30 cellular contexts compared by ENCODE assay signal in the genomic region with DNA sequence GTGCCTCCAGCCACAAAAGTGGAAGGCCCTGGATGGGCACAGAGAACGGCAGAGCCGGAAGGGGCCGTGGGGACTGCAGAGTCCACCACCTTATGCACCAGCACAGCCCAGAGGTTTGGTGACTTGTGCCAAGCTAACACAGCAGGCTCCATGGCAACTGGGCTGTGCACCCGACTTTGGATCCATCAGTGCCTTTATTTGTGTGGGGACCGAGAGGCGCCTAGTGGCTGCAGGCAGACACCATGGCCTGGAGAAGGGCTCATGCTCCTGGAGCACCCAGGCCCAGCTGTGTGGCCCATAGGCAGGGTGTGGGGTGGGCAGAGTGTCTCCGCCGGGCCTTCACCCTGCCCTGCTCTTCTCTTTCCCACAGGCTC. TPM values are rescaled to one million over a fixed set of nuclear protein-coding genes. Genes with fewer than 3 reads are reported as not detected.
"Had no signal": no experiment of that assay in that cellular context is flagged by ENCODE, and none has a peak within 500 bp of the region (broad histone marks: within the 10 kb centered on the region; RNA-seq: fewer than 3 reads in every experiment).

No MANE protein-coding gene starts in this region.

- H3K9me3 Mint-ChIP-seq: activated naive CD4-positive, alpha-beta T cell treated with anti-CD3 and anti-CD28 coated beads, Interleukin-2, amount 50 U/mL, for 24 hours; activated naive CD8-positive, alpha-beta T cell treated with anti-CD3 and anti-CD28 coated beads, Interleukin-2, amount 50 U/mL, for 24 hours; IgD-negative memory B cell had no signal

- H3K4me3 ChIP-seq: ascending aorta, body of pancreas, MG63, SJCRH30 had no signal

- H3K27me3 ChIP-seq: ascending aorta, body of pancreas, MG63, SJCRH30 had no signal

- ATAC-seq: activated CD4-positive, alpha-beta T cell treated with anti-CD3 and anti-CD28 coated beads for 36 hours; activated CD8-positive, alpha-beta T cell treated with anti-CD3 and anti-CD28 coated beads, Interleukin-2, amount 10 ng/mL, durations not matched to agents 7 days and 5 days; activated naive CD8-positive, alpha-beta T cell treated with anti-CD3 and anti-CD28 coated beads, Interleukin-2, amount 50 U/mL, for 24 hours; body of pancreas; T-helper 17 cell had no signal

- H3K9me3 ChIP-seq: ascending aorta, body of pancreas, MG63, SJCRH30 had no signal

- H3K27ac Mint-ChIP-seq: activated CD4-positive, alpha-beta T cell treated with anti-CD3 and anti-CD28 coated beads for 36 hours; activated CD8-positive, alpha-beta T cell treated with anti-CD3 and anti-CD28 coated beads, Interleukin-2, amount 10 ng/mL, durations not matched to agents 7 days and 5 days; activated naive CD4-positive, alpha-beta T cell treated with anti-CD3 and anti-CD28 coated beads, Interleukin-2, amount 50 U/mL, for 24 hours; activated naive CD8-positive, alpha-beta T cell treated with anti-CD3 and anti-CD28 coated beads, Interleukin-2, amount 50 U/mL, for 24 hours; IgD-negative memory B cell; T-helper 17 cell had no signal

- H3K4me1 Mint-ChIP-seq: activated CD4-positive, alpha-beta T cell treated with anti-CD3 and anti-CD28 coated beads for 36 hours; activated naive CD4-positive, alpha-beta T cell treated with anti-CD3 and anti-CD28 coated beads, Interleukin-2, amount 50 U/mL, for 24 hours had no signal

- H3K27ac ChIP-seq: ascending aorta, body of pancreas, SJCRH30 had no signal

- H3K27me3 Mint-ChIP-seq: activated CD4-positive, alpha-beta T cell treated with anti-CD3 and anti-CD28 coated beads for 36 hours; activated naive CD4-positive, alpha-beta T cell treated with anti-CD3 and anti-CD28 coated beads, Interleukin-2, amount 50 U/mL, for 24 hours; activated naive CD8-positive, alpha-beta T cell treated with anti-CD3 and anti-CD28 coated beads, Interleukin-2, amount 50 U/mL, for 24 hours; IgD-negative memory B cell; T-helper 17 cell had no signal

- H3K4me3 Mint-ChIP-seq: activated CD4-positive, alpha-beta T cell treated with anti-CD3 and anti-CD28 coated beads for 36 hours; activated CD8-positive, alpha-beta T cell treated with anti-CD3 and anti-CD28 coated beads, Interleukin-2, amount 10 ng/mL, durations not matched to agents 7 days and 5 days; activated naive CD4-positive, alpha-beta T cell treated with anti-CD3 and anti-CD28 coated beads, Interleukin-2, amount 50 U/mL, for 24 hours; activated naive CD8-positive, alpha-beta T cell treated with anti-CD3 and anti-CD28 coated beads, Interleukin-2, amount 50 U/mL, for 24 hours; IgD-negative memory B cell; T-helper 17 cell had no signal

- H3K4me1 ChIP-seq: ascending aorta, body of pancreas, SJCRH30 had no signal

- DNase-seq: activated CD4-positive, alpha-beta T cell treated with anti-CD3 and anti-CD28 coated beads for 36 hours; activated CD4-positive, alpha-beta T cell treated with anti-CD3 and anti-CD28 coated beads, Interleukin-2, amount 50 U/mL, for 4 hours; activated CD8-positive, alpha-beta memory T cell treated with anti-CD3 and anti-CD28 coated beads, Interleukin-2, amount 50 U/mL, for 48 hours; activated CD8-positive, alpha-beta T cell treated with anti-CD3 and anti-CD28 coated beads, Interleukin-2, amount 10 ng/mL, durations not matched to agents 7 days and 5 days; activated naive CD8-positive, alpha-beta T cell treated with anti-CD3 and anti-CD28 coated beads, Interleukin-2, amount 50 U/mL, for 24 hours; activated T-cell treated with anti-CD3 and anti-CD28 coated beads, Interleukin-2, amount 50 U/mL, for 1 hour; amniotic stem cell; body of pancreas; central memory CD4-positive, alpha-beta T cell; MG63; MV-4-11; NCI-H1092 treated with DMSO at 0.1 percent for 48 hours; NCI-H1417 treated with DMSO at 0.1 percent for 48 hours; NCI-H1694; NCI-H2029; NCI-H2107; NCI-H345; NCI-H510A; NCI-H526 treated with DMSO at 0.1 percent for 48 hours; NCI-H82; Right ventricle myocardium superior; SJCRH30; T-helper 17 cell; T-helper 9 cell had no signal

RNA-seq across cellular contexts. Expression of gene C16orf90, which starts 10.2 kb away (rescaled TPM):
- total RNA-seq: activated CD4-positive, alpha-beta T cell treated with anti-CD3 and anti-CD28 coated beads for 36 hours; activated CD8-positive, alpha-beta T cell treated with anti-CD3 and anti-CD28 coated beads, Interleukin-2, amount 10 ng/mL, durations not matched to agents 7 days and 5 days; ascending aorta; body of pancreas; bronchial epithelial cell; OCI-LY7; Right ventricle myocardium superior; RPMI7951; SJCRH30; T-helper 17 cell had no signal
- polyA plus RNA-seq: IgD-negative memory B cell had no signal
